ENCODE assay signal across 26 cellular contexts in genomic region chr16:69478685-69479084, GRCh38.
"Had no signal": no experiment of that assay in that cellular context is flagged by ENCODE, and none has a peak within 500 bp of the region (broad histone marks: within the 10 kb centered on the region; RNA-seq: fewer than 3 reads in every experiment).

No MANE protein-coding gene starts in this region.

- H3K4me3 ChIP-seq: ascending aorta, cardiac muscle cell had no signal

- H3K4me2 ChIP-seq: KMS-11 had no signal

- ATAC-seq: PC-3 had no signal

- H3K27me3 ChIP-seq: ascending aorta, cardiac muscle cell had no signal

- H3K9ac ChIP-seq: KMS-11 had no signal

- H3K36me3 ChIP-seq: ascending aorta, cardiac muscle cell, WERI-Rb-1 had no signal

- H3K27ac ChIP-seq: ascending aorta, cardiac muscle cell, KMS-11, WERI-Rb-1 had no signal

- DNase-seq: activated CD4-positive, alpha-beta memory T cell treated with anti-CD3 and anti-CD28 coated beads, Interleukin-2, amount 10 ng/mL, durations not matched to agents 7 days and 5 days; activated CD4-positive, alpha-beta T cell treated with anti-CD3 and anti-CD28 coated beads for 1 hour; activated CD4-positive, alpha-beta T cell treated with anti-CD3 and anti-CD28 coated beads for 48 hours; activated CD4-positive, CD25-positive, alpha-beta regulatory T cell; activated gamma-delta T cell; activated naive CD4-positive, alpha-beta T cell treated with Interleukin-2 at 50 U/mL for 16 hours; activated naive CD8-positive, alpha-beta T cell treated with anti-CD3 and anti-CD28 coated beads, Interleukin-2, amount 10 ng/mL, durations not matched to agents 7 days and 5 days; activated T-cell treated with anti-CD3 and anti-CD28 coated beads, Interleukin-2, amount 50 U/mL, for 24 hours; amygdala; MM.1S; MV-4-11; NCI-H1092; NCI-H1436 treated with DMSO at 0.1 percent for 48 hours; NCI-H1694 treated with DMSO at 0.1 percent for 48 hours; NCI-H2029; NCI-H345; NCI-H526; NCI-H748 treated with DMSO at 0.1 percent for 48 hours; NK-92 treated with Interleukin-12 subunit alpha and Interleukin-12 subunit beta, amount 100 ng/mL, for 24 hours; PC-3; Right ventricle myocardium superior; T1000; WERI-Rb-1 had no signal

- H3K9me3 ChIP-seq: ascending aorta had no signal
